In the genomic region with DNA sequence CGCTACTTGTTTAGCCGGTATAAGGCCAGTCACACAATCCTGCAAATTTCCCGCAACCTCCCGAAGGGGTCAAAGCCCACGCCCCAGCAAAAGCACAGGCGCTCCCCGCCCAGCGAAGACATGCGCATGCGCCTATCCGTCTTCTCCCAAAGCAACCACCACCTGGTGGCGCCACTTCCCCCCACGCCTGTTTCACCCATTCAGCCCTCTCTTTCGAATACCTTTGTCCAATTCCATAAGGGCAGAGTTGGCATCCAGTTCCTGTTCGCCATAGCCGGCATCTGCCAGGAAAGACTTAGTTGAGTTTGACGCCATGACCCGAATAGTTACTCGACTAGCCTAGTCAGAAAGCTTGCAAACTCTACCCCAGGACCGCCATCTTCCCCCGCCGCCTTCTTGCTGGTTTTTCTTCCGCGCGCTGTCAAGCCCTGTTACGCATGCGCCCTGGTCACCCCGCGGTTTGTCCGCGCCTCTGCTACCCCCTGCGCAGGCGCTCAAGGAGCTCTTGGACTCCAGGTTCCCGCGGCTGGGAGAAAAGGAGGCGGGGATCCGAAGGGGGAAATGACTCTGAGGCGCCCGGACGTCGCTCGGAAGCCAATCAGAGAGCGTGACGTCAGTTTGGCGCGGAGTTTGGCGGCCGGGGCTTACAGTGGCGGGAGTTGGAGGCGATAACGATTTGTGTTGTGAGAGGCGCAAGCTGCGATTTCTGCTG, we compare ENCODE assay signal across 8 cellular contexts. TPM values are rescaled to one million over a fixed set of nuclear protein-coding genes. Genes with fewer than 3 reads are reported as not detected.
DNase-seq lines count a peak whose midpoint lies in the region; ATAC-seq, FAIRE-seq and TF ChIP-seq lines count a peak whose summit lies in the region.

A gene with protein sequence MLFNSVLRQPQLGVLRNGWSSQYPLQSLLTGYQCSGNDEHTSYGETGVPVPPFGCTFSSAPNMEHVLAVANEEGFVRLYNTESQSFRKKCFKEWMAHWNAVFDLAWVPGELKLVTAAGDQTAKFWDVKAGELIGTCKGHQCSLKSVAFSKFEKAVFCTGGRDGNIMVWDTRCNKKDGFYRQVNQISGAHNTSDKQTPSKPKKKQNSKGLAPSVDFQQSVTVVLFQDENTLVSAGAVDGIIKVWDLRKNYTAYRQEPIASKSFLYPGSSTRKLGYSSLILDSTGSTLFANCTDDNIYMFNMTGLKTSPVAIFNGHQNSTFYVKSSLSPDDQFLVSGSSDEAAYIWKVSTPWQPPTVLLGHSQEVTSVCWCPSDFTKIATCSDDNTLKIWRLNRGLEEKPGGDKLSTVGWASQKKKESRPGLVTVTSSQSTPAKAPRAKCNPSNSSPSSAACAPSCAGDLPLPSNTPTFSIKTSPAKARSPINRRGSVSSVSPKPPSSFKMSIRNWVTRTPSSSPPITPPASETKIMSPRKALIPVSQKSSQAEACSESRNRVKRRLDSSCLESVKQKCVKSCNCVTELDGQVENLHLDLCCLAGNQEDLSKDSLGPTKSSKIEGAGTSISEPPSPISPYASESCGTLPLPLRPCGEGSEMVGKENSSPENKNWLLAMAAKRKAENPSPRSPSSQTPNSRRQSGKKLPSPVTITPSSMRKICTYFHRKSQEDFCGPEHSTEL (plus strand): TSS at position 626 of the 712 bp plus-strand sequence. CDS start 143 bp downstream, outside the sequence.
A gene with protein sequence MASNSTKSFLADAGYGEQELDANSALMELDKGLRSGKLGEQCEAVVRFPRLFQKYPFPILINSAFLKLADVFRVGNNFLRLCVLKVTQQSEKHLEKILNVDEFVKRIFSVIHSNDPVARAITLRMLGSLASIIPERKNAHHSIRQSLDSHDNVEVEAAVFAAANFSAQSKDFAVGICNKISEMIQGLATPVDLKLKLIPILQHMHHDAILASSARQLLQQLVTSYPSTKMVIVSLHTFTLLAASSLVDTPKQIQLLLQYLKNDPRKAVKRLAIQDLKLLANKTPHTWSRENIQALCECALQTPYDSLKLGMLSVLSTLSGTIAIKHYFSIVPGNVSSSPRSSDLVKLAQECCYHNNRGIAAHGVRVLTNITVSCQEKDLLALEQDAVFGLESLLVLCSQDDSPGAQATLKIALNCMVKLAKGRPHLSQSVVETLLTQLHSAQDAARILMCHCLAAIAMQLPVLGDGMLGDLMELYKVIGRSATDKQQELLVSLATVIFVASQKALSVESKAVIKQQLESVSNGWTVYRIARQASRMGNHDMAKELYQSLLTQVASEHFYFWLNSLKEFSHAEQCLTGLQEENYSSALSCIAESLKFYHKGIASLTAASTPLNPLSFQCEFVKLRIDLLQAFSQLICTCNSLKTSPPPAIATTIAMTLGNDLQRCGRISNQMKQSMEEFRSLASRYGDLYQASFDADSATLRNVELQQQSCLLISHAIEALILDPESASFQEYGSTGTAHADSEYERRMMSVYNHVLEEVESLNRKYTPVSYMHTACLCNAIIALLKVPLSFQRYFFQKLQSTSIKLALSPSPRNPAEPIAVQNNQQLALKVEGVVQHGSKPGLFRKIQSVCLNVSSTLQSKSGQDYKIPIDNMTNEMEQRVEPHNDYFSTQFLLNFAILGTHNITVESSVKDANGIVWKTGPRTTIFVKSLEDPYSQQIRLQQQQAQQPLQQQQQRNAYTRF (minus strand): TSS at position 435 of the 712 bp plus-strand sequence. CDS start 120 bp downstream, at position 315.

- peak; percentile 91 for TF ChIP-seq POLR2A in GM18951 (IDR thresholded peaks at IDR 0.05; ENCODE audit: extremely low read depth, insufficient read depth, insufficient read length)

- H3K9me3 ChIP-seq in small intestine (ENCODE audit: control insufficient read depth, low read depth): no peaks in the 10 kb centered on the region

- FAIRE-seq in small intestine (lab: Jason Lieb, UNC): no peak

- H3K4me3 ChIP-seq in cardiac fibroblast (replicated peaks in 1 of 2; ENCODE audit: low read depth in 2 of 2, low read length in 2 of 2): peak within 1 kb of the TSS; percentile 76 to 87
- peak within 1 kb of the TSS; percentile 49 to 74 for H3K4me3 ChIP-seq in small intestine (ENCODE audit: low read depth in 1 of 2, low read length in 2 of 2)

- POLR2A ChIA-PET in WTC11 (lab: Charles Lee): interaction anchor here (0.5 to 1.9 kb wide), 17 partner anchors 10 to 573 kb away, joined by 3 to 7 read pairs (median 4); a partner anchor contains a TSS

- DNase-seq in AG09319 (ENCODE audit: extremely low read depth, low read depth): peak; percentile 98
- peak; percentile 92 for DNase-seq in NCI-H226
- DNase-seq in WTC11 (ENCODE audit: low spot score): peak; percentile 98
- DNase-seq in cardiac fibroblast (ENCODE audit: low read depth in 2 of 2): peak; percentile 99 to 100
- DNase-seq in iPS-NIHi11 (ENCODE audit: low spot score): peak; percentile 100
- peak; percentile 100 for DNase-seq in small intestine

- CTCF ChIA-PET in WTC11 (lab: Charles Lee): interaction anchor here (0.6 to 3.5 kb wide), 86 partner anchors 9 to 1294 kb away, joined by 3 to 75 read pairs (median 4); a partner anchor contains a TSS

- peak within 1 kb of the TSS; percentile 98 for H3K4me3 Mint-ChIP-seq in WTC11

- ATAC-seq in HG03196 (IDR thresholded peaks at IDR 0.05; ENCODE audit: unreplicated experiment): peak; percentile 77
- peak; percentile 92 for ATAC-seq in WTC11

- H3K9me3 Mint-ChIP-seq in WTC11: peaks cover 5% of the 10 kb centered on the region; the same call in 1 of the 2 replicates

- WGBS in small intestine, 3 donors: 0 to 1% (median 0%) methylated on average over 52 to 53 of the region's 53 CpGs

- no peaks in the 10 kb centered on the region for H3K36me3 ChIP-seq in small intestine (ENCODE audit: control insufficient read depth in 2 of 2, insufficient read depth in 2 of 2, low read length in 2 of 2)

- in situ Hi-C loops in GM18951 (cut with MboI; ENCODE audit: low sequenced_read_pairs, unreplicated experiment): loop anchor here (10.0 kb wide), 1 partner anchor 350 kb away; no protein-coding TSS in a partner anchor

- H3K27me3 Mint-ChIP-seq in WTC11 (ENCODE audit: low read depth): peaks cover 3% of the 10 kb centered on the region; the same call in 1 of the 2 replicates

- H3K27ac Mint-ChIP-seq in WTC11: peak within 1 kb of the TSS; percentile 99

- peaks cover 16% of the 10 kb centered on the region for H3K36me3 Mint-ChIP-seq in WTC11

- peak within 1 kb of the TSS; percentile 82 to 83 for H3K27ac ChIP-seq in small intestine (ENCODE audit: low read depth in 1 of 2, low read length in 1 of 2)

- H3K4me1 Mint-ChIP-seq in WTC11: peaks cover 32% of the 10 kb centered on the region

- TF ChIP-seq CTCF in AG09319 (IDR thresholded peaks at IDR 0.05; ENCODE audit: low read depth, low read length) (peak; percentile 85), WTC11 (IDR thresholded peaks at IDR 0.05) (peak; percentile 66; the same call in 1 of the 2 replicates), cardiac fibroblast (IDR thresholded peaks at IDR 0.05; ENCODE audit: low read depth, low read length) (peak; percentile 82)

- H3K27me3 ChIP-seq in small intestine (ENCODE audit: control insufficient read depth in 2 of 2, insufficient read depth in 2 of 2, low read length in 2 of 2): no peaks in the 10 kb centered on the region

- no peaks in the 10 kb centered on the region for H3K4me1 ChIP-seq in small intestine (ENCODE audit: control insufficient read depth in 2 of 2, insufficient read depth in 1 of 2, low read depth in 1 of 2, low read length in 1 of 2)

TF ChIP-seq in WTC11, 78 proteins besides CTCF, POLR2A, EP300 and RAD21 (continues in another document):
- TF ChIP-seq ZNF121 (CRISPR knock-in tag; IDR thresholded peaks at IDR 0.05) (no peak), CREB1 (CRISPR knock-in tag; IDR thresholded peaks at IDR 0.05) (no peak), FOXK1 (CRISPR knock-in tag; IDR thresholded peaks at IDR 0.05) (no peak), CBFB (CRISPR knock-in tag; IDR thresholded peaks at IDR 0.05; ENCODE audit: low read depth) (no peak), NR3C1 (CRISPR knock-in tag; conservative IDR thresholded peaks at IDR 0.05; ENCODE audit: low read depth) (no peak)
- TF ChIP-seq, protein P1, sequence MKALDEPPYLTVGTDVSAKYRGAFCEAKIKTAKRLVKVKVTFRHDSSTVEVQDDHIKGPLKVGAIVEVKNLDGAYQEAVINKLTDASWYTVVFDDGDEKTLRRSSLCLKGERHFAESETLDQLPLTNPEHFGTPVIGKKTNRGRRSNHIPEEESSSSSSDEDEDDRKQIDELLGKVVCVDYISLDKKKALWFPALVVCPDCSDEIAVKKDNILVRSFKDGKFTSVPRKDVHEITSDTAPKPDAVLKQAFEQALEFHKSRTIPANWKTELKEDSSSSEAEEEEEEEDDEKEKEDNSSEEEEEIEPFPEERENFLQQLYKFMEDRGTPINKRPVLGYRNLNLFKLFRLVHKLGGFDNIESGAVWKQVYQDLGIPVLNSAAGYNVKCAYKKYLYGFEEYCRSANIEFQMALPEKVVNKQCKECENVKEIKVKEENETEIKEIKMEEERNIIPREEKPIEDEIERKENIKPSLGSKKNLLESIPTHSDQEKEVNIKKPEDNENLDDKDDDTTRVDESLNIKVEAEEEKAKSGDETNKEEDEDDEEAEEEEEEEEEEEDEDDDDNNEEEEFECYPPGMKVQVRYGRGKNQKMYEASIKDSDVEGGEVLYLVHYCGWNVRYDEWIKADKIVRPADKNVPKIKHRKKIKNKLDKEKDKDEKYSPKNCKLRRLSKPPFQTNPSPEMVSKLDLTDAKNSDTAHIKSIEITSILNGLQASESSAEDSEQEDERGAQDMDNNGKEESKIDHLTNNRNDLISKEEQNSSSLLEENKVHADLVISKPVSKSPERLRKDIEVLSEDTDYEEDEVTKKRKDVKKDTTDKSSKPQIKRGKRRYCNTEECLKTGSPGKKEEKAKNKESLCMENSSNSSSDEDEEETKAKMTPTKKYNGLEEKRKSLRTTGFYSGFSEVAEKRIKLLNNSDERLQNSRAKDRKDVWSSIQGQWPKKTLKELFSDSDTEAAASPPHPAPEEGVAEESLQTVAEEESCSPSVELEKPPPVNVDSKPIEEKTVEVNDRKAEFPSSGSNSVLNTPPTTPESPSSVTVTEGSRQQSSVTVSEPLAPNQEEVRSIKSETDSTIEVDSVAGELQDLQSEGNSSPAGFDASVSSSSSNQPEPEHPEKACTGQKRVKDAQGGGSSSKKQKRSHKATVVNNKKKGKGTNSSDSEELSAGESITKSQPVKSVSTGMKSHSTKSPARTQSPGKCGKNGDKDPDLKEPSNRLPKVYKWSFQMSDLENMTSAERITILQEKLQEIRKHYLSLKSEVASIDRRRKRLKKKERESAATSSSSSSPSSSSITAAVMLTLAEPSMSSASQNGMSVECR (CRISPR knock-in tag; IDR thresholded peaks at IDR 0.05; ENCODE audit: borderline replicate concordance): peak; percentile 64; the same call in 1 of the 2 replicates

RNA-seq across cellular contexts. Expression of the first gene that starts in this region (rescaled TPM):
- total RNA-seq in WTC11 (2021): 38.8 to 52.3 TPM (median 43.0 TPM) in 3 replicates
- 1 to 10 TPM in 1 of 3 donors, under 1 TPM in 2; 0.67 to 4.3 (median 0.81) TPM for polyA plus RNA-seq in small intestine

RNA-seq across cellular contexts. Expression of the second gene that starts in this region (rescaled TPM):
- total RNA-seq in WTC11 (2021): 16.3 to 17.3 TPM (median 17.2 TPM) in 3 replicates
- polyA plus RNA-seq in small intestine: 1 to 10 TPM; 6.0 to 8.2 (median 6.5) TPM

Comparison
In these comparisons a context has a peak if more than half of its experiments do, and no peak if none do; other contexts are left out.
1. Peak in every context shown above with its lines: DNase-seq, ATAC-seq, H3K4me3 ChIP-seq and H3K27ac ChIP-seq.